ENCODE assay signal across 11 cellular contexts in the genomic region with DNA sequence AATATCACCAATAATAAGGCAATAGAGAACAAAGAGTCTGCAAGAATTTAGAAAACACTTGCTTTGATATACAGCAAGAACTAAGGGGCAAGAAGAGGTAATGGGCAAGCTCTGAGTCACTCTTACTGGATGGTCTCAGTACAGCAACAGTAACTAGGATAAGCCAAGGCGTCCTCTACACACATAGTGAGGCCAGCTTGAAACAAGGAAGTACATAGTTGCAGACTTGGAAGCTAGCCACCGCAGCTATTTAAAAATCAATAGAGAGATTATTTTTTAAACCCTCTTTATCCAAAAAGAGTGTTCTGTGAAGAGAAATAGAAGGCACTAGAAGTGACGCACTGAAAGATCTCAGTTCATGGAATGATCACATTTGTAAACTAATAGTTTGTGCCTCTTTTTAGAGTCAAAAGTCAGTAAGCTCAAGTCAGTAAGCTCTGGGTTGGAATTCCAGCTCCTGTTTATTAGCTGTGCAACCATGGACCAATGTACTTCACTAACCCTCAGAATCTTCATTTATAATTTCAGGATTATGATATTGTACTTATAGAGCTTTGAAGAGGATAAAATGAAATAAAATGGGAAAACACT.
A peak's percentile ranks its signal among the peaks of the same experiment; 100 is the strongest.
DNase-seq lines count a peak whose midpoint lies in the region; FAIRE-seq and TF ChIP-seq lines count a peak whose summit lies in the region.
"Had no signal": no experiment of that assay in that cellular context is flagged by ENCODE, and none has a peak within 500 bp of the region (broad histone marks: within the 10 kb centered on the region; RNA-seq: fewer than 3 reads in every experiment).

No MANE protein-coding gene starts in this region.

- FAIRE-seq in bronchial epithelial cell (lab: Jason Lieb, UNC), result no peak

- H3K27ac Mint-ChIP-seq in mesothelial cell of epicardium, result peak overlapping the region; percentile 53
- H3K27ac Mint-ChIP-seq in activated CD4-positive, alpha-beta memory T cell treated with anti-CD3 and anti-CD28 coated beads for 36 hours, result no peak overlapping the region
- no peak overlapping the region for H3K27ac Mint-ChIP-seq in CD4-positive, alpha-beta memory T cell

- H3K36me3 ChIP-seq in bronchial epithelial cell (ENCODE audit: control insufficient read depth, insufficient read depth, low read length), result no peaks in the 10 kb centered on the region
- H3K36me3 ChIP-seq in CD4-positive, alpha-beta memory T cell (ENCODE audit: insufficient read depth, low read length), result no peaks in the 10 kb centered on the region

- H3K4me1 Mint-ChIP-seq in mesothelial cell of epicardium, result peaks cover 7% of the 10 kb centered on the region
- H3K4me1 Mint-ChIP-seq in activated CD4-positive, alpha-beta memory T cell treated with anti-CD3 and anti-CD28 coated beads for 36 hours (ENCODE audit: low read depth), result peaks cover 22% of the 10 kb centered on the region
- peaks cover 24 to 51% (median 31%) of the 10 kb centered on the region in 4 donors for H3K4me1 Mint-ChIP-seq in CD4-positive, alpha-beta memory T cell

- H3K9me3 Mint-ChIP-seq in mesothelial cell of epicardium, result no peaks in the 10 kb centered on the region
- peaks cover 3% of the 10 kb centered on the region for H3K9me3 Mint-ChIP-seq in activated CD4-positive, alpha-beta memory T cell treated with anti-CD3 and anti-CD28 coated beads for 36 hours
- H3K9me3 Mint-ChIP-seq in CD4-positive, alpha-beta memory T cell, result peaks cover 0 to 2% (median 0%) of the 10 kb centered on the region in 8 donors

- TF ChIP-seq CTCF in bronchial epithelial cell (IDR thresholded peaks at IDR 0.05; ENCODE audit: insufficient read depth, low read length, severe bottlenecking) (no peak), mesothelial cell of epicardium (IDR thresholded peaks at IDR 0.05; ENCODE audit: unreplicated experiment) (no peak)

- POLR2A ChIA-PET in activated CD4-positive, alpha-beta memory T cell treated with anti-CD3 and anti-CD28 coated beads for 36 hours (lab: Charles Lee), result no interaction called here
- POLR2A ChIA-PET in CD4-positive, alpha-beta memory T cell (lab: Charles Lee; ENCODE audit: partially characterized antibody), result no interaction called here

- CTCF ChIA-PET in activated CD4-positive, alpha-beta memory T cell treated with anti-CD3 and anti-CD28 coated beads for 36 hours (lab: Charles Lee), result interaction anchor here (0.6 to 2.1 kb wide), 3 partner anchors 13 to 216 kb away, joined by 3 to 6 read pairs (median 3); no protein-coding TSS in a partner anchor
- CTCF ChIA-PET in CD4-positive, alpha-beta memory T cell (lab: Charles Lee; ENCODE audit: partially characterized antibody), result no interaction called here

- intact Hi-C loops in activated CD4-positive, alpha-beta memory T cell treated with anti-CD3 and anti-CD28 coated beads for 36 hours (cut with micrococcal nuclease), result loop anchor here (10.0 kb wide), 1 partner anchor 137 kb away; no protein-coding TSS in a partner anchor
- intact Hi-C loops in CD4-positive, alpha-beta memory T cell (cut with micrococcal nuclease), result no loop called here

- no peaks in the 10 kb centered on the region for H3K27me3 Mint-ChIP-seq in mesothelial cell of epicardium (ENCODE audit: low read depth)
- H3K27me3 Mint-ChIP-seq in activated CD4-positive, alpha-beta memory T cell treated with anti-CD3 and anti-CD28 coated beads for 36 hours, result no peaks in the 10 kb centered on the region
- H3K27me3 Mint-ChIP-seq in CD4-positive, alpha-beta memory T cell, result no peaks in the 10 kb centered on the region

- peak; percentile 93 for DNase-seq in COLO829 (ENCODE audit: low spot score)
- peak; percentile 48 for DNase-seq in NCI-H1436 (lab: John Stamatoyannopoulos, UW)
- peak; percentile 54 for DNase-seq in bronchial epithelial cell (ENCODE audit: low read depth)
- DNase-seq in mesothelial cell of epicardium (ENCODE audit: low spot score in 2 of 2, unreplicated experiment in 2 of 2), result no peak
- no peak for DNase-seq in activated CD4-positive, alpha-beta memory T cell treated with anti-CD3 and anti-CD28 coated beads for 36 hours
- no peak for DNase-seq in middle frontal gyrus (ENCODE audit: extremely low spot score, low spot score)
- DNase-seq in DMS79 treated with DMSO at 0.1 percent for 48 hours (lab: John Stamatoyannopoulos, UW), result no peak
- DNase-seq in CD4-positive, alpha-beta memory T cell, result no peak
- DNase-seq: CD4-positive, CD25-positive, alpha-beta regulatory T cell; cortex of kidney; stimulated activated naive CD4-positive, alpha-beta T cell had no signal

- no peak overlapping the region for H3K4me3 ChIP-seq in bronchial epithelial cell (ENCODE audit: low read depth, low read length)
- H3K4me3 ChIP-seq in CD4-positive, alpha-beta memory T cell (ENCODE audit: low read length in 2 of 2), result no peak overlapping the region

- no peaks in the 10 kb centered on the region for H3K27me3 ChIP-seq in bronchial epithelial cell (ENCODE audit: control insufficient read depth, insufficient read depth, low read length)
- H3K27me3 ChIP-seq in CD4-positive, alpha-beta memory T cell (ENCODE audit: insufficient read depth, low read length), result no peaks in the 10 kb centered on the region

- H3K36me3 Mint-ChIP-seq in mesothelial cell of epicardium, result peaks cover 5% of the 10 kb centered on the region
- peaks cover 7% of the 10 kb centered on the region for H3K36me3 Mint-ChIP-seq in activated CD4-positive, alpha-beta memory T cell treated with anti-CD3 and anti-CD28 coated beads for 36 hours
- H3K36me3 Mint-ChIP-seq in CD4-positive, alpha-beta memory T cell, result peaks cover 24 to 32% of the 10 kb centered on the region in 2 donors

- no peak overlapping the region for H3K4me3 Mint-ChIP-seq in mesothelial cell of epicardium
- H3K4me3 Mint-ChIP-seq in activated CD4-positive, alpha-beta memory T cell treated with anti-CD3 and anti-CD28 coated beads for 36 hours, result no peak overlapping the region
- no peak overlapping the region for H3K4me3 Mint-ChIP-seq in CD4-positive, alpha-beta memory T cell

- no peak overlapping the region for H3K27ac ChIP-seq in CD4-positive, alpha-beta memory T cell (ENCODE audit: low read depth, low read length)

- no peaks in the 10 kb centered on the region for H3K9me3 ChIP-seq in CD4-positive, alpha-beta memory T cell (ENCODE audit: control insufficient read depth in 1 of 2, low read length in 2 of 2)

- H3K4me1 ChIP-seq in CD4-positive, alpha-beta memory T cell (ENCODE audit: insufficient read depth, low read length), result no peaks in the 10 kb centered on the region

Comparison
In these comparisons a context has a peak if more than half of its experiments do, and no peak if none do; other contexts are left out.
1. DNase-seq: peak in COLO829 (single experiment), NCI-H1436 (single experiment) and bronchial epithelial cell (single experiment); none in mesothelial cell of epicardium (0 of 2), activated CD4-positive, alpha-beta memory T cell treated with anti-CD3 and anti-CD28 coated beads for 36 hours (single experiment), middle frontal gyrus (single experiment), DMS79 treated with DMSO at 0.1 percent for 48 hours (single experiment) and CD4-positive, alpha-beta memory T cell (0 of 5).